Comparison of ENCODE assay signal across 23 cellular contexts in genomic region chr7:149282331-149282655, GRCh38.
"Had no signal": no experiment of that assay in that cellular context is flagged by ENCODE, and none has a peak within 500 bp of the region (broad histone marks: within the 10 kb centered on the region; RNA-seq: fewer than 3 reads in every experiment).

No MANE protein-coding gene starts in this region.

- H3K4me3 Mint-ChIP-seq: activated naive CD4-positive, alpha-beta T cell treated with anti-CD3 and anti-CD28 coated beads, Interleukin-2, amount 10 ng/mL, durations not matched to agents 7 days and 5 days; dendritic cell treated with granulocyte-macrophage colony-stimulating factor and Interleukin-4, amounts not matched to agents 40 ng/mL and 50 ng/mL, for 4 days; effector memory CD8-positive, alpha-beta T cell; neural crest cell had no signal

- H3K4me3 ChIP-seq: ascending aorta, pancreas, spleen, upper lobe of right lung had no signal

- H3K27ac Mint-ChIP-seq: activated naive CD4-positive, alpha-beta T cell treated with anti-CD3 and anti-CD28 coated beads, Interleukin-2, amount 10 ng/mL, durations not matched to agents 7 days and 5 days; dendritic cell treated with granulocyte-macrophage colony-stimulating factor and Interleukin-4, amounts not matched to agents 40 ng/mL and 50 ng/mL, for 4 days had no signal

- DNase-seq: activated CD4-positive, alpha-beta T cell treated with anti-CD3 and anti-CD28 coated beads, Interleukin-2, amount 50 U/mL, for 4 hours; activated effector memory CD4-positive, alpha-beta T cell treated with Interleukin-2 at 50 U/mL for 16 hours; activated naive CD4-positive, alpha-beta T cell treated with anti-CD3 and anti-CD28 coated beads, Interleukin-2, amount 10 ng/mL, durations not matched to agents 7 days and 5 days; activated T-cell treated with anti-CD3 and anti-CD28 coated beads, Interleukin-2, amount 50 U/mL, for 1 hour; effector memory CD8-positive, alpha-beta T cell; foreskin melanocyte; hypothalamus; midbrain; SIG-M5; spleen; stimulated activated CD4-positive, alpha-beta T cell treated with anti-CD3 and anti-CD28 coated beads, Interleukin-4, amount 100 ng/mL, for 4 hours; stimulated activated naive CD4-positive, alpha-beta T cell; T-helper 1 cell; upper lobe of right lung had no signal

- H3K27me3 Mint-ChIP-seq: effector memory CD8-positive, alpha-beta T cell had no signal

- H3K9me3 Mint-ChIP-seq: activated naive CD4-positive, alpha-beta T cell treated with anti-CD3 and anti-CD28 coated beads, Interleukin-2, amount 10 ng/mL, durations not matched to agents 7 days and 5 days; dendritic cell treated with granulocyte-macrophage colony-stimulating factor and Interleukin-4, amounts not matched to agents 40 ng/mL and 50 ng/mL, for 4 days; effector memory CD8-positive, alpha-beta T cell; neural crest cell had no signal

- ATAC-seq: effector memory CD8-positive, alpha-beta T cell; left lobe of liver; pancreas; SK-N-SH treated with all-trans-retinoic acid at 6 μM for 48 hours; upper lobe of right lung had no signal

- H3K27me3 ChIP-seq: ascending aorta, pancreas, spleen, upper lobe of right lung had no signal

- H3K27ac ChIP-seq: ascending aorta, epithelial cell of prostate, pancreas, spleen, upper lobe of right lung had no signal

- H3K9me3 ChIP-seq: ascending aorta, pancreas, spleen, upper lobe of right lung had no signal

- FAIRE-seq: bronchial epithelial cell, kidney, pancreas had no signal
